ENCODE assay signal across 5 cellular contexts in the genomic region with DNA sequence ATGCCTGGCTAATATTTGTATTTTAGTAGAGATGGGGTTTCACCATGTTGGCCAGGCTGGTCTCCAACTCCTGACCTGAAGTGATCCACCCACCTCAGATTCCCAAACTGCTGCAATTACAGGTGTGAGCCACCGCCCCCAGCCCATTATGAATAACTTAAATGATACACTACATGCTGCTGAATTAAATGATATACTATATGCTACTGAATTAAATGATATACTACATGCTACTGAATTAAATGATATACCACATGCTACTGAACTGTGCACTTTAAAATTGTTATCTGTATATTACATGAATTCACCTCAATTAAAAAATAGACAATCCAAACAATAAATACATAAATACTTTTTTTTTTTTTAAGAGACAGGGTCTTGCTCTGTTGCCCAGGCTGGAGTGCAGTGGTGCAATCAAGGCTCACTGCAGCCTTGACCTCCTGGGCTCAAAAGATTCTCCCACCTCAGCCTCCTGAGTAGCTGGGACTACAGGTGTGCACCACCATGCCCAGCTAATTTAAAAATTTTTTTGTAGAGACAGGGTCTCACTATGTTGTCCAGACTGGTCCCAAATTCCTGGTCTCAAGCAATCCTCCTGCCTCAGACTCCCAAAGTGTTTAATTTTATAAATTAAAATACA. TPM values are rescaled to one million over a fixed set of nuclear protein-coding genes. Genes with fewer than 3 reads are reported as not detected.
DNase-seq lines count a peak whose midpoint lies in the region; ATAC-seq and TF ChIP-seq lines count a peak whose summit lies in the region.
"Not testable (repeated sequence)": the region's sequence is repeated elsewhere in the genome, so short reads cannot be mapped to it uniquely, and the experiment has no call there.

No MANE protein-coding gene starts in this region.

- H3K4me3 Mint-ChIP-seq in WTC11: not testable (repeated sequence)

- not testable (repeated sequence) for ATAC-seq in WTC11

- 90 to 100% methylated on average over 1 of the region's 1 CpG for WGBS in thyroid gland, 2 donors

- not testable (repeated sequence) for TF ChIP-seq CTCF in HEK293 (tag by site-specific recombination; IDR thresholded peaks at IDR 0.05); WTC11 (IDR thresholded peaks at IDR 0.05); cardiac muscle cell (IDR thresholded peaks at IDR 0.05; ENCODE audit: low read depth, low read length); right atrium auricular region (IDR thresholded peaks at IDR 0.05); thyroid gland (IDR thresholded peaks at IDR 0.05)

- not testable (repeated sequence) for H3K4me1 ChIP-seq in HEK293 (ENCODE audit: control insufficient read depth, insufficient read depth, low read length); cardiac muscle cell (ENCODE audit: low read depth)
- H3K4me1 ChIP-seq in right atrium auricular region (peaks cover 0 to 29% of the 10 kb centered on the region in 2 donors), thyroid gland (peaks cover 36 to 51% of the 10 kb centered on the region in 2 donors)

- peaks cover 49 to 73% of the 10 kb centered on the region in 2 experiments for H3K36me3 ChIP-seq in HEK293 (ENCODE audit: control insufficient read depth in 2 of 2, insufficient read depth in 1 of 2, low read length in 2 of 2)
- H3K36me3 ChIP-seq in cardiac muscle cell: peaks cover 28% of the 10 kb centered on the region
- peaks cover 57% of the 10 kb centered on the region for H3K36me3 ChIP-seq in right atrium auricular region
- peaks cover 14 to 15% of the 10 kb centered on the region in 2 donors for H3K36me3 ChIP-seq in thyroid gland

- not testable (repeated sequence) for DNase-seq in WTC11 (ENCODE audit: low spot score); cardiac muscle cell (ENCODE audit: low read depth in 1 of 2, low spot score in 1 of 2); right atrium auricular region (ENCODE audit: low spot score); thyroid gland

- not testable (repeated sequence) for H3K4me3 ChIP-seq in HEK293 (ENCODE audit: low read depth, low read length); cardiac muscle cell; right atrium auricular region; thyroid gland (replicated peaks in 1 of 3)

- not testable (repeated sequence) for H3K27ac ChIP-seq in HEK293 (ENCODE audit: extremely low read depth, low read depth, low read length)
- H3K27ac ChIP-seq in cardiac muscle cell (peak overlapping the region; percentile 95), right atrium auricular region (peak overlapping the region; percentile 84 to 92), thyroid gland (peak overlapping the region; percentile 74 to 89 (median 84))

- POLR2A ChIA-PET in HEK293 (lab: Yijun Ruan, JAX); WTC11 (lab: Charles Lee): not testable (repeated sequence)

- CTCF ChIA-PET in HEK293 (lab: Yijun Ruan, JAX): interaction anchor here (0.5 to 1.0 kb wide), 2 partner anchors 69 to 91 kb away, joined by 3 read pairs; no protein-coding TSS in a partner anchor
- CTCF ChIA-PET in WTC11 (lab: Charles Lee): not testable (repeated sequence)

- not testable (repeated sequence) for TF ChIP-seq POLR2A in thyroid gland (IDR thresholded peaks at IDR 0.05)

- peaks cover 22% of the 10 kb centered on the region for H3K36me3 Mint-ChIP-seq in WTC11

- H3K27me3 Mint-ChIP-seq in WTC11 (ENCODE audit: low read depth): not testable (repeated sequence)

- intact Hi-C loops in thyroid gland (cut with DNase I): not testable (repeated sequence)

- not testable (repeated sequence) for H3K27ac Mint-ChIP-seq in WTC11

- H3K4me1 Mint-ChIP-seq in WTC11: not testable (repeated sequence)

- not testable (repeated sequence) for H3K9me3 Mint-ChIP-seq in WTC11

- not testable (repeated sequence) for H3K27me3 ChIP-seq in cardiac muscle cell, right atrium auricular region, thyroid gland

- not testable (repeated sequence) for H3K9me3 ChIP-seq in HEK293 (ENCODE audit: control insufficient read depth, insufficient read depth, low read depth, low read length); cardiac muscle cell (ENCODE audit: low read depth); right atrium auricular region; thyroid gland

TF ChIP-seq in HEK293, 187 proteins besides CTCF, POLR2A, EP300 and RAD21:
- peak; percentile 99 for TF ChIP-seq ZNF664 (tag by site-specific recombination; IDR thresholded peaks at IDR 0.05)
- peak; percentile 97 for TF ChIP-seq ZNF121 (tag by site-specific recombination; IDR thresholded peaks at IDR 0.05)

TF ChIP-seq in WTC11, 78 proteins besides CTCF, POLR2A, EP300 and RAD21:
- TF ChIP-seq ZNF121 (CRISPR knock-in tag; IDR thresholded peaks at IDR 0.05): peak; percentile 45; the same call in 1 of the 2 replicates
TF ChIP-seq in WTC11: peak in this region for 1; not testable (repeated sequence) for 77.

RNA-seq across cellular contexts. Expression of gene RILPL1, which starts 18.8 kb away (rescaled TPM):
- total RNA-seq in WTC11 (2021) (8.2 to 10.6 TPM (median 10.1 TPM) in 3 replicates), cardiac muscle cell (33.7 and 57.8 TPM in 2 replicates), right atrium auricular region (100 to 1,000 TPM in 1 of 2 donors, 10 to 100 TPM in 1; 93.1 to 130 TPM), thyroid gland (10 to 100 TPM; 22.0 to 37.8 (median 31.6) TPM)
- polyA plus RNA-seq in cardiac muscle cell: 68.4 and 69.3 TPM in 2 replicates

RNA-seq across cellular contexts. Expression of gene SNRNP35, which starts 56.8 kb away (rescaled TPM):
- total RNA-seq in WTC11 (2021) (19.1 to 21.3 TPM (median 20.0 TPM) in 3 replicates), cardiac muscle cell (18.9 and 32.0 TPM in 2 replicates), right atrium auricular region (10 to 100 TPM; 17.4 to 18.4 TPM), thyroid gland (10 to 100 TPM; 19.1 to 36.3 (median 21.4) TPM)
- polyA plus RNA-seq in cardiac muscle cell: 36.8 and 41.9 TPM in 2 replicates
